In genomic region chr2:126754240-126755004, GRCh38 we compare ENCODE assay signal across 16 cellular contexts.
"Had no signal": no experiment of that assay in that cellular context is flagged by ENCODE, and none has a peak within 500 bp of the region (broad histone marks: within the 10 kb centered on the region; RNA-seq: fewer than 3 reads in every experiment).

No MANE protein-coding gene starts in this region.

- H3K4me1 ChIP-seq: SJSA1 had no signal

- H3K36me3 Mint-ChIP-seq: activated CD4-positive, alpha-beta memory T cell treated with anti-CD3 and anti-CD28 coated beads for 36 hours had no signal

- DNase-seq: activated CD4-positive, alpha-beta memory T cell treated with anti-CD3 and anti-CD28 coated beads for 36 hours; activated CD4-positive, alpha-beta T cell treated with anti-CD3 and anti-CD28 coated beads for 1 hour; activated naive CD4-positive, alpha-beta T cell treated with anti-CD3 and anti-CD28 coated beads for 36 hours; activated naive CD8-positive, alpha-beta T cell treated with anti-CD3 and anti-CD28 coated beads, Interleukin-2, amount 50 U/mL, for 24 hours; cerebellar nuclear complex; effector memory CD4-positive, alpha-beta T cell; foreskin melanocyte; stimulated activated CD4-positive, alpha-beta T cell treated with anti-CD3 and anti-CD28 coated beads, Interleukin-4, amount 100 ng/mL, for 24 hours; stimulated activated naive CD4-positive, alpha-beta T cell treated with Interleukin-2 at 50 U/mL for 16 hours; SW 1271; T1000 had no signal

- H3K27me3 ChIP-seq: SJSA1 had no signal

- H3K9me3 ChIP-seq: SJSA1 had no signal

- H3K4me3 Mint-ChIP-seq: activated CD4-positive, alpha-beta memory T cell treated with anti-CD3 and anti-CD28 coated beads for 36 hours; activated naive CD4-positive, alpha-beta T cell treated with anti-CD3 and anti-CD28 coated beads for 36 hours; activated naive CD8-positive, alpha-beta T cell treated with anti-CD3 and anti-CD28 coated beads, Interleukin-2, amount 50 U/mL, for 24 hours; dendritic cell treated with granulocyte-macrophage colony-stimulating factor and Interleukin-4, amounts not matched to agents 40 ng/mL and 50 ng/mL, for 4 days had no signal

- FAIRE-seq: small intestine had no signal

- ATAC-seq: activated naive CD8-positive, alpha-beta T cell treated with anti-CD3 and anti-CD28 coated beads, Interleukin-2, amount 50 U/mL, for 24 hours had no signal

- H3K27me3 Mint-ChIP-seq: activated CD4-positive, alpha-beta memory T cell treated with anti-CD3 and anti-CD28 coated beads for 36 hours; activated naive CD8-positive, alpha-beta T cell treated with anti-CD3 and anti-CD28 coated beads, Interleukin-2, amount 50 U/mL, for 24 hours; dendritic cell treated with granulocyte-macrophage colony-stimulating factor and Interleukin-4, amounts not matched to agents 40 ng/mL and 50 ng/mL, for 4 days had no signal

- H3K36me3 ChIP-seq: SJSA1 had no signal

- H3K4me3 ChIP-seq: lung, SJSA1 had no signal

- H3K27ac Mint-ChIP-seq: activated CD4-positive, alpha-beta memory T cell treated with anti-CD3 and anti-CD28 coated beads for 36 hours; activated naive CD4-positive, alpha-beta T cell treated with anti-CD3 and anti-CD28 coated beads for 36 hours; activated naive CD8-positive, alpha-beta T cell treated with anti-CD3 and anti-CD28 coated beads, Interleukin-2, amount 50 U/mL, for 24 hours; activated T-helper 2 cell treated with anti-CD3 and anti-CD28 coated beads, Interferon-gamma antibody, Interleukin-2, Interleukin-4, amounts not matched to agents 10 μg/mL and 5 μg/mL and 100 μg/mL, durations not matched to agents 14 hours and 24 hours and 36 hours; dendritic cell treated with granulocyte-macrophage colony-stimulating factor and Interleukin-4, amounts not matched to agents 40 ng/mL and 50 ng/mL, for 4 days had no signal

- H3K9me3 Mint-ChIP-seq: activated naive CD4-positive, alpha-beta T cell treated with anti-CD3 and anti-CD28 coated beads for 36 hours; activated naive CD8-positive, alpha-beta T cell treated with anti-CD3 and anti-CD28 coated beads, Interleukin-2, amount 50 U/mL, for 24 hours had no signal
